In the genomic region with DNA sequence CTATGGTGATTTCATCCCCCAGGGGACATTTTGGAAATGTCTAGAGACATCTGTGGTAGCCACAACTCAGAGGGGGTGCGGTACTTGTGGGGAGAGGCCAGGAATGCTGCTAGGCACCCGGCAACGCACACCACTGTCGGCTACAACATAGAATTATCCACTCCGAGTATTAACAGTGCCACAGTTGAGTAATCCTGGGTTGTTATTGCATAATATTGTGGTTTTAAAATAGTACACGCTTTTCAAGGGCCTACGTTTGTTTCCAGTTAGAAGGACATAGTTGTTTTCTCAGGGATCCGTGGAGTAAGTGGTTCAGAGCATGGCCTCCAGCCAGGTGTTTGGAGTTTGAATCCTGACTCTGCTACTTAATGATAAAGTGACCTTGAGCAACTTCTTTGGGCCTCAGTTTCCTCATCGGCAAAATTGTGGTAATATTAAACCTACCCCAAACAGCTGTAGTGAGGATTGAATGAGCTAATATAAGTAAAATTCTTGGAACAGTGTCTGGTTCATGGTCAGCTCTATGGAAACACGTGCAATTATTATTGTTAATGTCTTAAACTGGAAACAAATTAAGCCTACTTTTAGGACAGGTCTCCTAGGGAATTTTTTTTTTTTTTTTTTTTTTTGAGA, we compare ENCODE assay signal across 8 cellular contexts. TPM values are rescaled to one million over a fixed set of nuclear protein-coding genes. Genes with fewer than 3 reads are reported as not detected.
DNase-seq lines count a peak whose midpoint lies in the region; ATAC-seq, FAIRE-seq and TF ChIP-seq lines count a peak whose summit lies in the region.

No MANE protein-coding gene starts in this region.

- peak; percentile 9 for FAIRE-seq in urothelium cell line (lab: Jason Lieb, UNC)

- H3K36me3 Mint-ChIP-seq in activated CD8-positive, alpha-beta T cell treated with anti-CD3 and anti-CD28 coated beads for 36 hours (ENCODE audit: low read depth), result peaks cover 3% of the 10 kb centered on the region

- no peaks in the 10 kb centered on the region for H3K36me3 ChIP-seq in left lung

- CTCF ChIA-PET in activated CD8-positive, alpha-beta T cell treated with anti-CD3 and anti-CD28 coated beads for 36 hours (lab: Charles Lee), result interaction anchor here (0.7 kb wide), 2 partner anchors 28 to 413 kb away, joined by 3 to 4 read pairs; no protein-coding TSS in a partner anchor

- POLR2A ChIA-PET in activated CD8-positive, alpha-beta T cell treated with anti-CD3 and anti-CD28 coated beads for 36 hours (lab: Charles Lee), result interaction anchor here (0.7 kb wide), 1 partner anchor 48 kb away, joined by 3 read pairs; no protein-coding TSS in a partner anchor

- peak overlapping the region; percentile 73 to 81 for H3K27ac ChIP-seq in left lung

- H3K27me3 Mint-ChIP-seq in activated CD8-positive, alpha-beta T cell treated with anti-CD3 and anti-CD28 coated beads for 36 hours, result peaks cover 30% of the 10 kb centered on the region

- H3K27me3 ChIP-seq in left lung, result no peaks in the 10 kb centered on the region

- H3K27ac Mint-ChIP-seq in activated CD8-positive, alpha-beta T cell treated with anti-CD3 and anti-CD28 coated beads for 36 hours, result no peak overlapping the region

- DNase-seq in EL (peak; percentile 98), LHCN-M2 (ENCODE audit: low read depth) (peak; percentile 99), astrocyte of the cerebellum (ENCODE audit: low read depth) (peak; percentile 99), left lung (peak; percentile 84 to 88), urothelium cell line (ENCODE audit: low spot score) (peak; percentile 85), NCI-H446 (lab: John Stamatoyannopoulos, UW) (no peak)
- DNase-seq in activated CD8-positive, alpha-beta T cell treated with anti-CD3 and anti-CD28 coated beads for 36 hours, result no peak
- no peak for DNase-seq in stimulated activated CD4-positive, alpha-beta T cell treated with anti-CD3 and anti-CD28 coated beads, Interleukin-4, amount 100 ng/mL, for 4 hours

- H3K9me3 Mint-ChIP-seq in activated CD8-positive, alpha-beta T cell treated with anti-CD3 and anti-CD28 coated beads for 36 hours, result peaks cover 6% of the 10 kb centered on the region

- H3K9me3 ChIP-seq in left lung, result peaks cover 0 to 13% of the 10 kb centered on the region in 2 donors

- in situ Hi-C loops in astrocyte of the cerebellum (cut with HindIII; ENCODE audit: low sequenced_read_pairs), result no loop called here

- TF ChIP-seq CTCF in astrocyte of the cerebellum (IDR thresholded peaks at IDR 0.05; ENCODE audit: low read depth, low read length, missing control alignments) (no peak), left lung (IDR thresholded peaks at IDR 0.05) (no peak)
- no peak for TF ChIP-seq CTCF in activated CD8-positive, alpha-beta T cell treated with anti-CD3 and anti-CD28 coated beads for 36 hours (IDR thresholded peaks at IDR 0.05)

- no peak overlapping the region for H3K4me3 ChIP-seq in astrocyte of the cerebellum (ENCODE audit: low read depth, low read length)
- H3K4me3 ChIP-seq in left lung, result no peak overlapping the region

- H3K4me1 ChIP-seq in left lung, result peaks cover 11 to 42% of the 10 kb centered on the region in 2 donors

- H3K4me3 Mint-ChIP-seq in activated CD8-positive, alpha-beta T cell treated with anti-CD3 and anti-CD28 coated beads for 36 hours, result no peak overlapping the region

- intact Hi-C loops in left lung (cut with DNase I), result no loop called here
- intact Hi-C loops in activated CD8-positive, alpha-beta T cell treated with anti-CD3 and anti-CD28 coated beads for 36 hours (cut with micrococcal nuclease), result no loop called here

- peak; percentile 98 for ATAC-seq in left lung
- no peak for ATAC-seq in activated CD8-positive, alpha-beta T cell treated with anti-CD3 and anti-CD28 coated beads for 36 hours

- peaks cover 5% of the 10 kb centered on the region for H3K4me1 Mint-ChIP-seq in activated CD8-positive, alpha-beta T cell treated with anti-CD3 and anti-CD28 coated beads for 36 hours (ENCODE audit: low read depth)

RNA-seq across cellular contexts. Expression of gene CYP27A1, which starts 24.5 kb away (rescaled TPM):
- total RNA-seq in LHCN-M2 (2014; rRNA removed) (6.1 TPM in 2 replicates), left lung (10 to 100 TPM; 77.9 to 95.9 TPM)
- 6.4 TPM for polyA plus RNA-seq in LHCN-M2 (2012)
- total RNA-seq in activated CD8-positive, alpha-beta T cell treated with anti-CD3 and anti-CD28 coated beads for 36 hours, result under 1 TPM; 0.14 to 0.18 TPM

RNA-seq across cellular contexts. Expression of gene PRKAG3, which starts 25.1 kb away (rescaled TPM):
- 0.46 TPM in 1 of 2 replicates, not detected in the other for total RNA-seq in LHCN-M2 (2014; rRNA removed)
- 0.35 TPM for polyA plus RNA-seq in LHCN-M2 (2012)
- total RNA-seq in left lung, result not detected
- total RNA-seq in activated CD8-positive, alpha-beta T cell treated with anti-CD3 and anti-CD28 coated beads for 36 hours, result not detected

RNA-seq across cellular contexts. Expression of gene WNT6, which starts 53.1 kb away (rescaled TPM):
- total RNA-seq in LHCN-M2 (2014; rRNA removed) (0.23 TPM in 1 of 2 replicates, not detected in the other), left lung (not detected)
- polyA plus RNA-seq in LHCN-M2 (2012), result not detected
- total RNA-seq in activated CD8-positive, alpha-beta T cell treated with anti-CD3 and anti-CD28 coated beads for 36 hours, result under 1 TPM; 0.25 to 0.34 TPM

Comparison
In these comparisons a context has a peak if more than half of its experiments do, and no peak if none do; other contexts are left out.
1. DNase-seq: peak in EL (single experiment), LHCN-M2 (single experiment), astrocyte of the cerebellum (single experiment), left lung (2 of 2) and urothelium cell line (single experiment); none in NCI-H446 (0 of 2), activated CD8-positive, alpha-beta T cell treated with anti-CD3 and anti-CD28 coated beads for 36 hours (single experiment) and stimulated activated CD4-positive, alpha-beta T cell treated with anti-CD3 and anti-CD28 coated beads, Interleukin-4, amount 100 ng/mL, for 4 hours (0 of 2).
2. RNA of gene CYP27A1, which starts 24.5 kb away (total RNA-seq): 77.9 to 95.9 TPM in left lung; 6.1 TPM in LHCN-M2 and 0.14 to 0.18 TPM in activated CD8-positive, alpha-beta T cell treated with anti-CD3 and anti-CD28 coated beads for 36 hours; every median in the first group is over 10 times any median in the second.